In genomic region chr7:131111081-131111576, GRCh38 we compare ENCODE assay signal across 8 cellular contexts.
DNase-seq lines count a peak whose midpoint lies in the region; ATAC-seq and TF ChIP-seq lines count a peak whose summit lies in the region.

No MANE protein-coding gene starts in this region.

- 0 out of 2 replicates have a peak, but pooled peaks cover 3% of the 10 kb centered on the region for H3K9me2 ChIP-seq in GM23338 (ENCODE audit: insufficient read depth)

- no peaks in the 10 kb centered on the region for H3K9me3 ChIP-seq in RWPE2 (ENCODE audit: severe bottlenecking)
- H3K9me3 ChIP-seq in aorta (ENCODE audit: control insufficient read depth, low read length), result no peaks in the 10 kb centered on the region

- no peaks in the 10 kb centered on the region for H3F3A ChIP-seq in GM23338 (replicated peaks; ENCODE audit: low read depth)

- intact Hi-C loops in dorsolateral prefrontal cortex (cut with DNase I), result loop anchor here in 1 of 2 donors (5.0 kb wide), 1 partner anchor 46 kb away; no protein-coding TSS in a partner anchor
- intact Hi-C loops in aorta (cut with DNase I), result loop anchor here in 1 of 2 donors (10.0 kb wide), 2 partner anchors 214 to 314 kb away; partner anchors contain the start of gene MKLN1

- H3K36me3 Mint-ChIP-seq in GM23338 (ENCODE audit: low read depth) (no peaks in the 10 kb centered on the region), mesothelial cell of epicardium (no peaks in the 10 kb centered on the region)

- H2AFZ ChIP-seq in GM23338, result no peak overlapping the region

- POLR2A ChIA-PET in BJ (lab: Charles Lee), result no interaction called here

- H3K4me3 ChIP-seq in BJ (ENCODE audit: low read depth, low read length) (peak overlapping the region; percentile 61), GM23338 (peak overlapping the region; percentile 87), RWPE2 (ENCODE audit: severe bottlenecking) (peak overlapping the region; percentile 40), dorsolateral prefrontal cortex (peak overlapping the region; percentile 66 to 100 (median 99)), aorta (ENCODE audit: low read length in 2 of 2) (peak overlapping the region; percentile 48 to 88)

- ATAC-seq in GM23338, result no peak
- 0 out of 3 replicates have a peak, but pooled peaks have one; percentile 11 for ATAC-seq in RWPE2 (ENCODE audit: low read depth)
- no peak for ATAC-seq in aorta (ENCODE audit: low FRiP score)

- H3K27ac Mint-ChIP-seq in GM23338 (no peak overlapping the region), mesothelial cell of epicardium (no peak overlapping the region)

- H3K4me2 ChIP-seq in GM23338, result peak overlapping the region; percentile 99

- TF ChIP-seq CTCF in BJ (IDR thresholded peaks at IDR 0.05; ENCODE audit: insufficient read depth, low read depth, low read length) (no peak), GM23338 (conservative IDR thresholded peaks at IDR 0.05; ENCODE audit: low read depth in 2 of 2) (no peak), RWPE2 (IDR thresholded peaks at IDR 0.05; ENCODE audit: poor library complexity, severe bottlenecking) (no peak), dorsolateral prefrontal cortex (IDR thresholded peaks at IDR 0.05 in 54 of 56, conservative IDR thresholded peaks at IDR 0.05 in 2 of 56; ENCODE audit: low read depth in 1 of 56, partially characterized antibody in 56 of 56) (no peak), mesothelial cell of epicardium (IDR thresholded peaks at IDR 0.05; ENCODE audit: unreplicated experiment) (no peak)

- no peaks in the 10 kb centered on the region; the same call in 2 of the 3 replicates for H3K9me3 Mint-ChIP-seq in GM23338
- no peaks in the 10 kb centered on the region for H3K9me3 Mint-ChIP-seq in mesothelial cell of epicardium

- no peak for DNase-seq in BJ (ENCODE audit: low read depth)
- DNase-seq in GM23338 (ENCODE audit: low spot score), result no peak
- DNase-seq in RWPE2 (ENCODE audit: low spot score), result no peak
- DNase-seq in dorsolateral prefrontal cortex, result peak in 1 of 10 donors; percentile 13
- DNase-seq in mesothelial cell of epicardium (ENCODE audit: low spot score in 2 of 2, unreplicated experiment in 2 of 2), result no peak
- DNase-seq in aorta, result no peak
- DNase-seq in GM19238 (ENCODE audit: insufficient read length, low spot score), result no peak
- DNase-seq in cerebellar nuclear complex (lab: John Stamatoyannopoulos, UW), result no peak

- H3K4me3 Mint-ChIP-seq in GM23338 (peak overlapping the region; percentile 91), mesothelial cell of epicardium (peak overlapping the region; percentile 95)

- H3K36me3 ChIP-seq in BJ (ENCODE audit: control insufficient read depth, insufficient read depth, low read length) (no peaks in the 10 kb centered on the region), GM23338 (ENCODE audit: insufficient read depth) (no peaks in the 10 kb centered on the region), RWPE2 (ENCODE audit: low read depth) (no peaks in the 10 kb centered on the region), aorta (ENCODE audit: control insufficient read depth in 1 of 2, insufficient read depth in 2 of 2, low read length in 1 of 2) (no peaks in the 10 kb centered on the region)

- no peaks in the 10 kb centered on the region for H3K27me3 ChIP-seq in BJ (ENCODE audit: control insufficient read depth, insufficient read depth, low read length)
- H3K27me3 ChIP-seq in GM23338 (ENCODE audit: insufficient read depth), result peaks cover 10% of the 10 kb centered on the region
- no peaks in the 10 kb centered on the region for H3K27me3 ChIP-seq in RWPE2 (ENCODE audit: insufficient read depth, poor library complexity, severe bottlenecking)
- H3K27me3 ChIP-seq in dorsolateral prefrontal cortex, result no peaks in the 10 kb centered on the region
- no peaks in the 10 kb centered on the region for H3K27me3 ChIP-seq in aorta (ENCODE audit: control insufficient read depth in 1 of 2, insufficient read depth in 2 of 2, low read length in 1 of 2)

- peaks cover 14% of the 10 kb centered on the region for H3K79me2 ChIP-seq in GM23338 (replicated peaks; ENCODE audit: insufficient read depth)

- CTCF ChIA-PET in BJ (lab: Yijun Ruan, JAX), result no interaction called here

- H3K4me1 Mint-ChIP-seq in GM23338, result peaks cover 34% of the 10 kb centered on the region
- H3K4me1 Mint-ChIP-seq in mesothelial cell of epicardium, result peaks cover 38% of the 10 kb centered on the region

- H3K4me1 ChIP-seq in GM23338 (ENCODE audit: insufficient read depth) (peaks cover 27% of the 10 kb centered on the region), RWPE2 (ENCODE audit: insufficient read depth, poor library complexity, severe bottlenecking) (peaks cover 25% of the 10 kb centered on the region), aorta (ENCODE audit: control insufficient read depth in 1 of 2, insufficient read depth in 2 of 2, low read length in 2 of 2) (no peaks in the 10 kb centered on the region)

- H3K27ac ChIP-seq in GM23338 (ENCODE audit: low read depth) (no peak overlapping the region), RWPE2 (ENCODE audit: poor library complexity, severe bottlenecking) (peak overlapping the region; percentile 71), dorsolateral prefrontal cortex (peak overlapping the region in 57 of 59 donors; percentile 33 to 100 (median 100)), aorta (ENCODE audit: low read depth in 1 of 2, low read length in 2 of 2) (no peak overlapping the region)

- 6 to 11% methylated on average over 6 of the region's 6 CpGs for WGBS in aorta, 2 donors

- no peaks in the 10 kb centered on the region for H4K20me1 ChIP-seq in GM23338 (replicated peaks; ENCODE audit: insufficient read depth)

- peaks cover 18% of the 10 kb centered on the region for H3K27me3 Mint-ChIP-seq in GM23338 (ENCODE audit: insufficient read depth, low read depth, poor library complexity)
- peaks cover 59% of the 10 kb centered on the region for H3K27me3 Mint-ChIP-seq in mesothelial cell of epicardium (ENCODE audit: low read depth)

TF ChIP-seq in GM23338, 12 proteins besides CTCF, POLR2A, EP300 and RAD21:
- TF ChIP-seq ZNF331 (CRISPR knock-in tag; IDR thresholded peaks at IDR 0.05; ENCODE audit: low read depth) (no peak), CREB1 (CRISPR knock-in tag; IDR thresholded peaks at IDR 0.05; ENCODE audit: low read depth) (no peak), NANOG (IDR thresholded peaks at IDR 0.05; ENCODE audit: borderline replicate concordance) (no peak), EZH2phosphoT487 (IDR thresholded peaks at IDR 0.05; ENCODE audit: unreplicated experiment) (no peak), POLR2AphosphoS5 (IDR thresholded peaks at IDR 0.05; ENCODE audit: low read depth) (no peak), EZH2 (IDR thresholded peaks at IDR 0.05; ENCODE audit: low read depth, unreplicated experiment) (no peak), REST (IDR thresholded peaks at IDR 0.05; ENCODE audit: unreplicated experiment) (no peak)

Comparison
In these comparisons a context has a peak if more than half of its experiments do, and no peak if none do; other contexts are left out.
1. H3K4me3 ChIP-seq: peak in every context shown above with its lines; median percentile 99 in dorsolateral prefrontal cortex; 87 in GM23338; 68 in aorta; 61 in BJ; 40 in RWPE2.
2. H3K27ac ChIP-seq: peak in RWPE2 (single experiment) and dorsolateral prefrontal cortex (57 of 59); none in GM23338 (single experiment) and aorta (0 of 2).